Comparison of ENCODE assay signal across 9 cellular contexts in the genomic region with DNA sequence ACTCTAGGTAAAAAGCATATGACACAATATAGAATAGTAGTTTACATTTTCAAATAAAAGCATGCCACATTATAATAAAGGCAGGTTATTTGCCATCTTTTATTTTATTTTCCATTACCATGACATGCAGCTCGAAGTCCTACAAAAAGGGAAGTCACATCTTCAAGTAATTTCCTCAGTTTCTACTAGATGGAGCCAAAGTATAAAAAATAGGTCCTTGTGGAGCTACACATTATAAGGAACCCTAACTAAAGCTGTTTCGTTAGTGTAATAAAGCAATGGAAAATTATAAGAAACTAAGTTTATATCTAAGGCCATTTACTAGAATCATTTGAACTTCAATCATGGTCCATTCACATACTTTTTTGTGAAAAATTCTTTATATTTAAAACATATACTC.
DNase-seq lines count a peak whose midpoint lies in the region; ATAC-seq and TF ChIP-seq lines count a peak whose summit lies in the region.
"Had no signal": no experiment of that assay in that cellular context is flagged by ENCODE, and none has a peak within 500 bp of the region (broad histone marks: within the 10 kb centered on the region; RNA-seq: fewer than 3 reads in every experiment).

No MANE protein-coding gene starts in this region.

- TF ChIP-seq CTCF in astrocyte of the cerebellum (IDR thresholded peaks at IDR 0.05; ENCODE audit: low read depth, low read length, missing control alignments) (no peak), neural progenitor cell (IDR thresholded peaks at IDR 0.05) (peak; percentile 71), suprapubic skin (IDR thresholded peaks at IDR 0.05) (peak in 1 of 2 donors; percentile 5)

- no peaks in the 10 kb centered on the region for H4K20me1 ChIP-seq in GM23248 (ENCODE audit: insufficient read depth)
- no peaks in the 10 kb centered on the region for H4K20me1 ChIP-seq in neural progenitor cell (ENCODE audit: low read depth)

- no peak overlapping the region for H3K4me3 Mint-ChIP-seq in neural progenitor cell
- H3K4me3 Mint-ChIP-seq: naive B cell had no signal

- no peak overlapping the region for H3K27ac ChIP-seq in GM23248
- H3K27ac ChIP-seq in neural progenitor cell: no peak overlapping the region
- H3K27ac ChIP-seq in suprapubic skin: no peak overlapping the region

- TF ChIP-seq POLR2A in suprapubic skin (IDR thresholded peaks at IDR 0.05): no peak

- H3K4me1 Mint-ChIP-seq in neural progenitor cell: no peaks in the 10 kb centered on the region
- H3K4me1 Mint-ChIP-seq: naive B cell had no signal

- TF ChIP-seq EP300 in suprapubic skin (IDR thresholded peaks at IDR 0.05): no peak

- no peaks in the 10 kb centered on the region for H3F3A ChIP-seq in GM23248 (ENCODE audit: insufficient read depth)
- H3F3A ChIP-seq in neural progenitor cell (ENCODE audit: low read depth): no peaks in the 10 kb centered on the region

- ATAC-seq in GM21423 (IDR thresholded peaks at IDR 0.05; ENCODE audit: unreplicated experiment): no peak

- no peak overlapping the region for H3K4me2 ChIP-seq in GM23248 (ENCODE audit: unreplicated experiment)
- H3K4me2 ChIP-seq in neural progenitor cell: no peak overlapping the region

- H3K4me1 ChIP-seq in GM23248 (ENCODE audit: insufficient read depth) (no peaks in the 10 kb centered on the region), neural progenitor cell (no peaks in the 10 kb centered on the region), suprapubic skin (no peaks in the 10 kb centered on the region)

- WGBS in GM23248 (ENCODE audit: low coverage in 1 of 2, low lambda C conversion rate in 2 of 2, missing lambda C conversion rate in 2 of 2), 2 experiments: 3 to 6% methylated on average over 2 of the region's 2 CpGs
- 18% methylated on average over 2 of the region's 2 CpGs for WGBS in suprapubic skin

- H3K27ac Mint-ChIP-seq in neural progenitor cell: no peak overlapping the region
- H3K27ac Mint-ChIP-seq: naive B cell had no signal

- H3K79me2 ChIP-seq in GM23248 (ENCODE audit: insufficient read depth) (no peaks in the 10 kb centered on the region), neural progenitor cell (ENCODE audit: low read depth) (no peaks in the 10 kb centered on the region)

- H3K9me3 ChIP-seq in GM23248 (ENCODE audit: low read depth): no peaks in the 10 kb centered on the region
- H3K9me3 ChIP-seq in neural progenitor cell (ENCODE audit: low read depth): no peaks in the 10 kb centered on the region
- H3K9me3 ChIP-seq in suprapubic skin: no peaks in the 10 kb centered on the region

- no peak overlapping the region for H3K9ac ChIP-seq in GM23248
- no peak overlapping the region for H3K9ac ChIP-seq in neural progenitor cell

- H2AFZ ChIP-seq in GM23248 (no peak overlapping the region), neural progenitor cell (replicated peaks) (no peak overlapping the region)

- DNase-seq in GM23248: peak; percentile 34
- peak; percentile 50 for DNase-seq in NCI-H345 (lab: John Stamatoyannopoulos, UW)
- DNase-seq in astrocyte of the cerebellum (ENCODE audit: low read depth): peak; percentile 13
- no peak for DNase-seq in neural progenitor cell (ENCODE audit: low spot score)
- DNase-seq in effector CD4-positive, alpha-beta T cell: no peak
- DNase-seq in suprapubic skin (ENCODE audit: low spot score in 2 of 2): no peak
- no peak for DNase-seq in activated CD4-positive, alpha-beta T cell treated with anti-CD3 and anti-CD28 coated beads for 1 hour
- DNase-seq: naive B cell had no signal

- no peaks in the 10 kb centered on the region for H3K9me2 ChIP-seq in GM23248 (ENCODE audit: insufficient read depth)

- H3K27me3 Mint-ChIP-seq in neural progenitor cell (ENCODE audit: insufficient read depth, low read depth): no peaks in the 10 kb centered on the region
- H3K27me3 Mint-ChIP-seq: naive B cell had no signal

- in situ Hi-C loops in GM23248 (cut with MboI): no loop called here
- in situ Hi-C loops in astrocyte of the cerebellum (cut with HindIII; ENCODE audit: low sequenced_read_pairs): no loop called here

- H3K9me3 Mint-ChIP-seq in neural progenitor cell: no peaks in the 10 kb centered on the region
- H3K9me3 Mint-ChIP-seq: naive B cell had no signal

- H3K27me3 ChIP-seq in GM23248 (replicated peaks; ENCODE audit: insufficient read depth): no peaks in the 10 kb centered on the region
- no peaks in the 10 kb centered on the region for H3K27me3 ChIP-seq in neural progenitor cell
- H3K27me3 ChIP-seq in suprapubic skin: no peaks in the 10 kb centered on the region

- H3K36me3 ChIP-seq in GM23248 (ENCODE audit: low read depth) (no peaks in the 10 kb centered on the region), neural progenitor cell (no peaks in the 10 kb centered on the region), suprapubic skin (no peaks in the 10 kb centered on the region)

- H3K36me3 Mint-ChIP-seq in neural progenitor cell: no peaks in the 10 kb centered on the region
- H3K36me3 Mint-ChIP-seq: naive B cell had no signal

- no peak overlapping the region for H3K4me3 ChIP-seq in GM23248
- no peak overlapping the region for H3K4me3 ChIP-seq in astrocyte of the cerebellum (ENCODE audit: low read depth, low read length)
- no peak overlapping the region for H3K4me3 ChIP-seq in neural progenitor cell
- H3K4me3 ChIP-seq in suprapubic skin: no peak overlapping the region

Comparison
In these comparisons a context has a peak if more than half of its experiments do, and no peak if none do; other contexts are left out.
1. DNase-seq: peak in GM23248 (single experiment), NCI-H345 (single experiment) and astrocyte of the cerebellum (single experiment); none in neural progenitor cell (single experiment), effector CD4-positive, alpha-beta T cell (single experiment), suprapubic skin (0 of 2) and activated CD4-positive, alpha-beta T cell treated with anti-CD3 and anti-CD28 coated beads for 1 hour (single experiment).